Comparison of ENCODE assay signal across 1 cellular context in genomic region chr17:63982641-63983040, GRCh38.
A peak's percentile ranks its signal among the peaks of the same experiment; 100 is the strongest.
TF ChIP-seq lines count a peak whose summit lies in the region.

No MANE protein-coding gene starts in this region.

TF ChIP-seq in K562, 482 proteins besides CTCF, POLR2A, EP300 and RAD21:
- peak; percentile 95 for TF ChIP-seq ZNF431 (CRISPR knock-in tag; IDR thresholded peaks at IDR 0.05)
- TF ChIP-seq ZNF766 (CRISPR knock-in tag; conservative IDR thresholded peaks at IDR 0.05): peak; percentile 84
